ENCODE assay signal across 8 cellular contexts in the genomic region with DNA sequence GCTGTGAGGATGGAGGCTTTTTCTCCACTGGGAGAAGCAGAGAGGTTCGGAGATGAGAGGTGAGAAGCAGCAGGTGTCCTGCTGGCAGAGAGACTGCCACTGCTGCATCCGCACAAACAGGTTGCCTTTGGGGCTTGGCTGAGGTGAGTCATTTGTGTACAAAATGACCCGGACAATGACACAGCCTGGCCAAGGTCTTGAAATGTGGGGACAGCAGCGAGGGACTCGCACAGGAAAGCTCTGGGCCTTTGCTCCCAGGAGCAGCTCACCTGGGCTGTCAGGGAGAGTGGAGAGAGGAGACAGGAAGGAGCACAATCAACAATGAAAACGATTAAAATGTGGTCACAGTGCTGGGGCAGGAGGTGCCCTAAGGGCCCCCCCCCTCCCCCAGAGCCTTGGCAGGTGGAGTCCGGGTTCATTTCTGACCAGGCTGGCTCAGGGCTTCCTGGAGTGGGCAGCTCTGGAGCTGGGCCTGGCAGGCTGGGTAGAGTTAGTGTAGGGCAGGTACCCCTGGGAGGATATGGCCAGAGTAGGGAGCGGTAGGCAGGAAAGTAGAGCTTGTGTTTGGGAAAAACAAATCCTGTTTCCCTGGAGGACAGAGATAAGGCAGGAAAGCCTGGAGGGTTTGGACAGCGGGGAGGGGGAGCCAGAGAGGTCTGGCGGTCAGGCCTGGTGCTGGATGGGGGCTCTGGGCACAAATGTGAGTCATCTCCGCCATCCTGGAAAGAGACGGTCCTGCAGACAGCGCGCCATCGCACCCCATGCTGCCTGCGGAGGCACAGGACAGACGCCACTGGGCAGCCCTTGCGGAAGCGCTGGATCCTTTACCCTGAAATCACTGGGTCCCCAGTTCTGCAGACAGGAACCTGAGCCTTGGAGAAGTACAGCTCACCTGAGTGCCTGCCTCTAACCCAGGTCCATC. TPM values are rescaled to one million over a fixed set of nuclear protein-coding genes. Genes with fewer than 3 reads are reported as not detected.
DNase-seq lines count a peak whose midpoint lies in the region; ATAC-seq and TF ChIP-seq lines count a peak whose summit lies in the region.

No MANE protein-coding gene starts in this region.

- H3K36me3 ChIP-seq in thyroid gland = no peaks in the 10 kb centered on the region

- no peak for ATAC-seq in activated T-cell treated with anti-CD3 and anti-CD28 coated beads, Interleukin-2, amount 50 U/mL, for 4 hours
- ATAC-seq in HG02970 (IDR thresholded peaks at IDR 0.05; ENCODE audit: low FRiP score, unreplicated experiment) (no peak), GM21619 (IDR thresholded peaks at IDR 0.05; ENCODE audit: unreplicated experiment) (no peak)

- intact Hi-C loops in activated T-helper 2 cell treated with anti-CD3 and anti-CD28 coated beads, Interferon-gamma antibody, Interleukin-2, Interleukin-4, amounts not matched to agents 10 μg/mL and 5 μg/mL and 100 μg/mL, durations not matched to agents 14 hours and 24 hours and 36 hours (cut with micrococcal nuclease) = loop anchor here (5.0 kb wide), 3 partner anchors 37 to 97 kb away; no protein-coding TSS in a partner anchor
- intact Hi-C loops in thyroid gland (cut with DNase I) = loop anchor here (5.0 to 10.0 kb wide), 2 partner anchors 162 to 230 kb away; a partner anchor contains a TSS

- DNase-seq in activated T-cell treated with anti-CD3 and anti-CD28 coated beads, Interleukin-2, amount 50 U/mL, for 4 hours = no peak
- no peak for DNase-seq in activated T-cell treated with anti-CD3 and anti-CD28 coated beads, Interleukin-2, amount 50 U/mL, for 1 hour
- DNase-seq in activated T-helper 2 cell treated with anti-CD3 and anti-CD28 coated beads, Interferon-gamma antibody, Interleukin-2, Interleukin-4, amounts not matched to agents 10 μg/mL and 5 μg/mL and 100 μg/mL, durations not matched to agents 14 hours and 24 hours and 36 hours (ENCODE audit: low spot score) = no peak
- DNase-seq in islet precursor cell (peak; percentile 96), thyroid gland (no peak), GM19238 (ENCODE audit: insufficient read length, low spot score) (no peak)

- H3K27ac ChIP-seq in thyroid gland = peak overlapping the region in 2 of 3 donors; percentile 35 to 44

- TF ChIP-seq CTCF in thyroid gland (IDR thresholded peaks at IDR 0.05) = no peak

- no peaks in the 10 kb centered on the region for H3K36me3 Mint-ChIP-seq in activated T-cell treated with anti-CD3 and anti-CD28 coated beads, Interleukin-2, amount 50 U/mL, for 4 hours (ENCODE audit: insufficient read depth)
- peaks cover 4% of the 10 kb centered on the region for H3K36me3 Mint-ChIP-seq in activated T-helper 2 cell treated with anti-CD3 and anti-CD28 coated beads, Interferon-gamma antibody, Interleukin-2, Interleukin-4, amounts not matched to agents 10 μg/mL and 5 μg/mL and 100 μg/mL, durations not matched to agents 14 hours and 24 hours and 36 hours (ENCODE audit: low read depth)

- H3K27me3 Mint-ChIP-seq in activated T-cell treated with anti-CD3 and anti-CD28 coated beads, Interleukin-2, amount 50 U/mL, for 4 hours (ENCODE audit: low read depth) = no peaks in the 10 kb centered on the region
- no peaks in the 10 kb centered on the region for H3K27me3 Mint-ChIP-seq in activated T-helper 2 cell treated with anti-CD3 and anti-CD28 coated beads, Interferon-gamma antibody, Interleukin-2, Interleukin-4, amounts not matched to agents 10 μg/mL and 5 μg/mL and 100 μg/mL, durations not matched to agents 14 hours and 24 hours and 36 hours (ENCODE audit: low read depth)

- no peaks in the 10 kb centered on the region for H3K27me3 ChIP-seq in thyroid gland

- H3K9me3 ChIP-seq in thyroid gland = no peaks in the 10 kb centered on the region

- H3K4me3 ChIP-seq in thyroid gland (replicated peaks in 1 of 3) = no peak overlapping the region

- peaks cover 29% of the 10 kb centered on the region for H3K4me1 Mint-ChIP-seq in activated T-cell treated with anti-CD3 and anti-CD28 coated beads, Interleukin-2, amount 50 U/mL, for 4 hours (ENCODE audit: low read depth)
- H3K4me1 Mint-ChIP-seq in activated T-helper 2 cell treated with anti-CD3 and anti-CD28 coated beads, Interferon-gamma antibody, Interleukin-2, Interleukin-4, amounts not matched to agents 10 μg/mL and 5 μg/mL and 100 μg/mL, durations not matched to agents 14 hours and 24 hours and 36 hours (ENCODE audit: low read depth) = peaks cover 36% of the 10 kb centered on the region

- peak overlapping the region; percentile 82 for H3K27ac Mint-ChIP-seq in activated T-helper 2 cell treated with anti-CD3 and anti-CD28 coated beads, Interferon-gamma antibody, Interleukin-2, Interleukin-4, amounts not matched to agents 10 μg/mL and 5 μg/mL and 100 μg/mL, durations not matched to agents 14 hours and 24 hours and 36 hours

- TF ChIP-seq POLR2A in thyroid gland (IDR thresholded peaks at IDR 0.05) = no peak

- H3K4me1 ChIP-seq in thyroid gland = peaks cover 29 to 42% of the 10 kb centered on the region in 2 donors

- H3K4me3 Mint-ChIP-seq in activated T-cell treated with anti-CD3 and anti-CD28 coated beads, Interleukin-2, amount 50 U/mL, for 4 hours = peak overlapping the region; percentile 80
- H3K4me3 Mint-ChIP-seq in activated T-helper 2 cell treated with anti-CD3 and anti-CD28 coated beads, Interferon-gamma antibody, Interleukin-2, Interleukin-4, amounts not matched to agents 10 μg/mL and 5 μg/mL and 100 μg/mL, durations not matched to agents 14 hours and 24 hours and 36 hours (ENCODE audit: low read depth) = peak overlapping the region; percentile 82

- WGBS in thyroid gland, 2 donors = 67 to 82% methylated on average over 19 of the region's 19 CpGs

- H3K9me3 Mint-ChIP-seq in activated T-cell treated with anti-CD3 and anti-CD28 coated beads, Interleukin-2, amount 50 U/mL, for 4 hours = peaks cover 12% of the 10 kb centered on the region
- peaks cover 15% of the 10 kb centered on the region for H3K9me3 Mint-ChIP-seq in activated T-helper 2 cell treated with anti-CD3 and anti-CD28 coated beads, Interferon-gamma antibody, Interleukin-2, Interleukin-4, amounts not matched to agents 10 μg/mL and 5 μg/mL and 100 μg/mL, durations not matched to agents 14 hours and 24 hours and 36 hours

RNA-seq across cellular contexts. Expression of a gene that starts 37.8 kb away (rescaled TPM):
- total RNA-seq in activated T-cell treated with anti-CD3 and anti-CD28 coated beads, Interleukin-2, amount 50 U/mL, for 4 hours = under 1 TPM; 0.22 to 0.63 (median 0.38) TPM
- total RNA-seq in activated T-helper 2 cell treated with anti-CD3 and anti-CD28 coated beads, Interferon-gamma antibody, Interleukin-2, Interleukin-4, amounts not matched to agents 10 μg/mL and 5 μg/mL and 100 μg/mL, durations not matched to agents 14 hours and 24 hours and 36 hours = 0.30 and 0.41 TPM in 2 replicates
- 10 to 100 TPM; 18.4 to 56.0 (median 31.0) TPM for total RNA-seq in thyroid gland

RNA-seq across cellular contexts. Expression of a gene that starts 44.9 kb away (rescaled TPM):
- total RNA-seq in activated T-cell treated with anti-CD3 and anti-CD28 coated beads, Interleukin-2, amount 50 U/mL, for 4 hours = 10 to 100 TPM; 30.9 to 35.4 (median 33.0) TPM
- total RNA-seq in activated T-helper 2 cell treated with anti-CD3 and anti-CD28 coated beads, Interferon-gamma antibody, Interleukin-2, Interleukin-4, amounts not matched to agents 10 μg/mL and 5 μg/mL and 100 μg/mL, durations not matched to agents 14 hours and 24 hours and 36 hours = 90.8 and 91.6 TPM in 2 replicates
- 100 to 1,000 TPM in 1 of 4 donors, 10 to 100 TPM in 3; 33.5 to 193 (median 62.1) TPM for total RNA-seq in thyroid gland

Comparison
In these comparisons a context has a peak if more than half of its experiments do, and no peak if none do; other contexts are left out.
1. RNA of a gene that starts 37.8 kb away (total RNA-seq): 18.4 to 56.0 TPM in thyroid gland; 0.22 to 0.63 TPM in activated T-cell treated with anti-CD3 and anti-CD28 coated beads, Interleukin-2, amount 50 U/mL, for 4 hours and 0.30 to 0.41 TPM in activated T-helper 2 cell treated with anti-CD3 and anti-CD28 coated beads, Interferon-gamma antibody, Interleukin-2, Interleukin-4, amounts not matched to agents 10 μg/mL and 5 μg/mL and 100 μg/mL, durations not matched to agents 14 hours and 24 hours and 36 hours; every median in the first group is over 10 times any median in the second.